ENCODE assay signal across 2 cellular contexts in the genomic region with DNA sequence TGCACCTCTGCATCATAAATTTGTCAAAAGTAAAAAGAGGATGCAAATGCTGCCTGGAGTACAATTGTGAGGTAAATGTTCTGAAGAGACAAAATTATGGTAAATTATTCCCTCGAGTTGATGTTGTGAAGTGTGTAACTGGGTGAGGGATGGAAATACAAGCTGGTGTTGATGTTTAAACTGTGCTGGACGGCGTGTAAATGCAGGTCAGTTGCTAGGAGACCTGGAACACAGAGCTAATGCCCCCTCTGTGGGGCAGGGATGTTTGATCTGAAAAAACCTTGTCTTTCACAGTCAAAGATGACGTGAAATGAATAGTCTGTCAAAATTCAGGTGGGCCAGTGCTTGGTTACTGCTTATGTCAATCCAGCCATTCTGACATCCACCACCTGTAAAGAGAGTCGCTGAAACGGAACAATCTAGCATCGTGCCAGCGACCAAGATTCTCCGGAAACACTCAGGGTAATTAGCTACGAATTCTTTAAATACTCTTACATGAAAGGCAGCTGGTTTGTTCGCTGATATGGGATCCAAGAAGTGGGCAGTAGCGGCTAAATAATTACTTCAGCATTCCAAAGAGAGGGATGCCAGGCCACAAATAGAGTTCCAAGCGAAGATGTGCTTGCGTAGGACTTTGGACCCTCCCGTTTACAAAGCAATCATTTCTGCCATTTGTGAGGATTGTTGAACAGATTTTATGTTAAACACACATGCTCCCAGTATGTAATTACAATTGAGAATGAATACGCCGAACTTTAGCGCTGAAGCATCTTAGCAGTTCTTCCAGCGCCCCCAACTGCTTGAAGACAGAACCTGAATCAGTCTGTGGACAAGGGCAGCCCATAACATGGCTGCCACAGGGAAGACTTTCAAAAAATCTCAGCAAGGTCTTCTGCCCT.
A peak's percentile ranks its signal among the peaks of the same experiment; 100 is the strongest.
TF ChIP-seq lines count a peak whose summit lies in the region.

No MANE protein-coding gene starts in this region.

TF ChIP-seq in HepG2, 621 proteins besides CTCF, POLR2A, EP300 and RAD21 (continues in another document):
- TF ChIP-seq ZFX (CRISPR knock-in tag; IDR thresholded peaks at IDR 0.05; ENCODE audit: low read depth) (0 out of 2 replicates have a peak, but pooled peaks have one; percentile 25), NFIB (CRISPR knock-in tag; IDR thresholded peaks at IDR 0.05; ENCODE audit: borderline replicate concordance) (no peak), ZBTB20 (CRISPR knock-in tag; IDR thresholded peaks at IDR 0.05; ENCODE audit: borderline replicate concordance, low read depth) (no peak), CHD4 (IDR thresholded peaks at IDR 0.05; ENCODE audit: borderline replicate concordance, low read length) (peak; percentile 66; the same call in 1 of the 2 replicates), ZNF780A (CRISPR knock-in tag; IDR thresholded peaks at IDR 0.05) (no peak), SIX4 (CRISPR knock-in tag; IDR thresholded peaks at IDR 0.05) (no peak), ZMYM2 (CRISPR knock-in tag; IDR thresholded peaks at IDR 0.05) (no peak), SP4 (CRISPR knock-in tag; IDR thresholded peaks at IDR 0.05) (no peak), ZNF329 (CRISPR knock-in tag; IDR thresholded peaks at IDR 0.05; ENCODE audit: low read depth) (no peak), ELF1 (CRISPR knock-in tag; IDR thresholded peaks at IDR 0.05) (no peak), KDM1A (CRISPR knock-in tag; IDR thresholded peaks at IDR 0.05) (no peak), MEIS1 (CRISPR knock-in tag; IDR thresholded peaks at IDR 0.05; ENCODE audit: borderline replicate concordance) (no peak), SP1 (IDR thresholded peaks at IDR 0.05) (no peak), SP1 (CRISPR knock-in tag; IDR thresholded peaks at IDR 0.05) (no peak), KLF6 (CRISPR knock-in tag; IDR thresholded peaks at IDR 0.05) (no peak), ISX (CRISPR knock-in tag; conservative IDR thresholded peaks at IDR 0.05) (no peak), ZNF317 (CRISPR knock-in tag; IDR thresholded peaks at IDR 0.05) (no peak), SPEN (CRISPR knock-in tag; IDR thresholded peaks at IDR 0.05; ENCODE audit: low read depth) (no peak), PHB2 (IDR thresholded peaks at IDR 0.05; ENCODE audit: partially characterized antibody) (no peak), TEAD2 (CRISPR knock-in tag; IDR thresholded peaks at IDR 0.05) (no peak), GABPA (IDR thresholded peaks at IDR 0.05; ENCODE audit: low read depth, low read length) (no peak), GABPA (CRISPR knock-in tag; IDR thresholded peaks at IDR 0.05; ENCODE audit: low read depth) (0 out of 2 replicates have a peak, but pooled peaks have one; percentile 5), ZNF737 (CRISPR knock-in tag; IDR thresholded peaks at IDR 0.05; ENCODE audit: borderline replicate concordance) (no peak), FOXA1 (IDR thresholded peaks at IDR 0.05) (no peak), FOXA1 (CRISPR knock-in tag; IDR thresholded peaks at IDR 0.05) (peak; percentile 26; the same call in 1 of the 2 replicates), ZNF547 (CRISPR knock-in tag; IDR thresholded peaks at IDR 0.05) (no peak; the same call in 1 of the 2 replicates), ZBTB1 (CRISPR knock-in tag; IDR thresholded peaks at IDR 0.05; ENCODE audit: borderline replicate concordance) (no peak), GATAD1 (CRISPR knock-in tag; IDR thresholded peaks at IDR 0.05) (no peak), ZNF296 (CRISPR knock-in tag; conservative IDR thresholded peaks at IDR 0.05) (no peak)
- TF ChIP-seq, protein P1, sequence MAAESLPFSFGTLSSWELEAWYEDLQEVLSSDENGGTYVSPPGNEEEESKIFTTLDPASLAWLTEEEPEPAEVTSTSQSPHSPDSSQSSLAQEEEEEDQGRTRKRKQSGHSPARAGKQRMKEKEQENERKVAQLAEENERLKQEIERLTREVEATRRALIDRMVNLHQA (CRISPR knock-in tag; IDR thresholded peaks at IDR 0.05) = no peak
- TF ChIP-seq, protein P2, sequence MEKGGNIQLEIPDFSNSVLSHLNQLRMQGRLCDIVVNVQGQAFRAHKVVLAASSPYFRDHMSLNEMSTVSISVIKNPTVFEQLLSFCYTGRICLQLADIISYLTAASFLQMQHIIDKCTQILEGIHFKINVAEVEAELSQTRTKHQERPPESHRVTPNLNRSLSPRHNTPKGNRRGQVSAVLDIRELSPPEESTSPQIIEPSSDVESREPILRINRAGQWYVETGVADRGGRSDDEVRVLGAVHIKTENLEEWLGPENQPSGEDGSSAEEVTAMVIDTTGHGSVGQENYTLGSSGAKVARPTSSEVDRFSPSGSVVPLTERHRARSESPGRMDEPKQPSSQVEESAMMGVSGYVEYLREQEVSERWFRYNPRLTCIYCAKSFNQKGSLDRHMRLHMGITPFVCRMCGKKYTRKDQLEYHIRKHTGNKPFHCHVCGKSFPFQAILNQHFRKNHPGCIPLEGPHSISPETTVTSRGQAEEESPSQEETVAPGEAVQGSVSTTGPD (CRISPR knock-in tag; IDR thresholded peaks at IDR 0.05) = no peak
- TF ChIP-seq, protein P3, sequence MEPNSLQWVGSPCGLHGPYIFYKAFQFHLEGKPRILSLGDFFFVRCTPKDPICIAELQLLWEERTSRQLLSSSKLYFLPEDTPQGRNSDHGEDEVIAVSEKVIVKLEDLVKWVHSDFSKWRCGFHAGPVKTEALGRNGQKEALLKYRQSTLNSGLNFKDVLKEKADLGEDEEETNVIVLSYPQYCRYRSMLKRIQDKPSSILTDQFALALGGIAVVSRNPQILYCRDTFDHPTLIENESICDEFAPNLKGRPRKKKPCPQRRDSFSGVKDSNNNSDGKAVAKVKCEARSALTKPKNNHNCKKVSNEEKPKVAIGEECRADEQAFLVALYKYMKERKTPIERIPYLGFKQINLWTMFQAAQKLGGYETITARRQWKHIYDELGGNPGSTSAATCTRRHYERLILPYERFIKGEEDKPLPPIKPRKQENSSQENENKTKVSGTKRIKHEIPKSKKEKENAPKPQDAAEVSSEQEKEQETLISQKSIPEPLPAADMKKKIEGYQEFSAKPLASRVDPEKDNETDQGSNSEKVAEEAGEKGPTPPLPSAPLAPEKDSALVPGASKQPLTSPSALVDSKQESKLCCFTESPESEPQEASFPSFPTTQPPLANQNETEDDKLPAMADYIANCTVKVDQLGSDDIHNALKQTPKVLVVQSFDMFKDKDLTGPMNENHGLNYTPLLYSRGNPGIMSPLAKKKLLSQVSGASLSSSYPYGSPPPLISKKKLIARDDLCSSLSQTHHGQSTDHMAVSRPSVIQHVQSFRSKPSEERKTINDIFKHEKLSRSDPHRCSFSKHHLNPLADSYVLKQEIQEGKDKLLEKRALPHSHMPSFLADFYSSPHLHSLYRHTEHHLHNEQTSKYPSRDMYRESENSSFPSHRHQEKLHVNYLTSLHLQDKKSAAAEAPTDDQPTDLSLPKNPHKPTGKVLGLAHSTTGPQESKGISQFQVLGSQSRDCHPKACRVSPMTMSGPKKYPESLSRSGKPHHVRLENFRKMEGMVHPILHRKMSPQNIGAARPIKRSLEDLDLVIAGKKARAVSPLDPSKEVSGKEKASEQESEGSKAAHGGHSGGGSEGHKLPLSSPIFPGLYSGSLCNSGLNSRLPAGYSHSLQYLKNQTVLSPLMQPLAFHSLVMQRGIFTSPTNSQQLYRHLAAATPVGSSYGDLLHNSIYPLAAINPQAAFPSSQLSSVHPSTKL (CRISPR knock-in tag; IDR thresholded peaks at IDR 0.05) = peak; percentile 77
- TF ChIP-seq, protein P4, sequence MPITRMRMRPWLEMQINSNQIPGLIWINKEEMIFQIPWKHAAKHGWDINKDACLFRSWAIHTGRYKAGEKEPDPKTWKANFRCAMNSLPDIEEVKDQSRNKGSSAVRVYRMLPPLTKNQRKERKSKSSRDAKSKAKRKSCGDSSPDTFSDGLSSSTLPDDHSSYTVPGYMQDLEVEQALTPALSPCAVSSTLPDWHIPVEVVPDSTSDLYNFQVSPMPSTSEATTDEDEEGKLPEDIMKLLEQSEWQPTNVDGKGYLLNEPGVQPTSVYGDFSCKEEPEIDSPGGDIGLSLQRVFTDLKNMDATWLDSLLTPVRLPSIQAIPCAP (CRISPR knock-in tag; IDR thresholded peaks at IDR 0.05; ENCODE audit: low read depth) = no peak

TF ChIP-seq in GM12891, 5 proteins besides CTCF, POLR2A, EP300 and RAD21:
- TF ChIP-seq POLR2AphosphoS5 (IDR thresholded peaks at IDR 0.05; ENCODE audit: low read depth, low read length) = no peak
- TF ChIP-seq TAF1 (IDR thresholded peaks at IDR 0.05; ENCODE audit: low read depth, low read length) = no peak
- no peak for TF ChIP-seq SPI1 (IDR thresholded peaks at IDR 0.05; ENCODE audit: low read depth, low read length)
- TF ChIP-seq PAX5 (IDR thresholded peaks at IDR 0.05; ENCODE audit: insufficient read depth, low read length, severe bottlenecking) = no peak
- no peak for TF ChIP-seq POU2F2 (IDR thresholded peaks at IDR 0.05; ENCODE audit: low read depth, low read length)
TF ChIP-seq in GM12891: peak in this region for 0.
